In genomic region chr1:209653915-209654351, GRCh38 we compare ENCODE assay signal across 12 cellular contexts. TPM values are rescaled to one million over a fixed set of nuclear protein-coding genes. Genes with fewer than 3 reads are reported as not detected.
DNase-seq lines count a peak whose midpoint lies in the region; ATAC-seq and TF ChIP-seq lines count a peak whose summit lies in the region.
"Had no signal": no experiment of that assay in that cellular context is flagged by ENCODE, and none has a peak within 500 bp of the region (broad histone marks: within the 10 kb centered on the region; RNA-seq: fewer than 3 reads in every experiment).

No MANE protein-coding gene starts in this region.

- no peak overlapping the region for H3K4me3 ChIP-seq in MG63
- H3K4me3 ChIP-seq: gastroesophageal sphincter, neural progenitor cell had no signal

- H3K9me3 ChIP-seq in MG63, result no peaks in the 10 kb centered on the region
- H3K9me3 ChIP-seq: gastroesophageal sphincter had no signal

- peaks cover 9 to 19% of the 10 kb centered on the region in 2 donors for H3K4me1 Mint-ChIP-seq in natural killer cell treated with Interleukin-12 subunit alpha and Interleukin-12 subunit beta and Interleukin-15 and Interleukin-18, amount 100 ng/mL, for 72 hours (ENCODE audit: low read depth in 2 of 2)
- H3K4me1 Mint-ChIP-seq: B cell had no signal

- H3K9me3 Mint-ChIP-seq in natural killer cell treated with Interleukin-12 subunit alpha and Interleukin-12 subunit beta and Interleukin-15 and Interleukin-18, amount 100 ng/mL, for 72 hours, result no peaks in the 10 kb centered on the region
- H3K9me3 Mint-ChIP-seq: neural progenitor cell had no signal

- H3K27ac ChIP-seq in 22Rv1, result peak overlapping the region; percentile 85
- H3K27ac ChIP-seq: gastroesophageal sphincter, neural progenitor cell had no signal

- DNase-seq in NCI-H748 treated with DMSO at 0.1 percent for 48 hours (lab: John Stamatoyannopoulos, UW), result peak; percentile 57
- peak; percentile 19 for DNase-seq in kidney glomerular epithelial cell (lab: John Stamatoyannopoulos, UW)
- DNase-seq in medulla oblongata (ENCODE audit: extremely low spot score), result no peak
- no peak for DNase-seq in effector CD8-positive, alpha-beta T cell (lab: John Stamatoyannopoulos, UW)
- no peak for DNase-seq in MG63
- no peak for DNase-seq in natural killer cell treated with Interleukin-12 subunit alpha and Interleukin-12 subunit beta and Interleukin-15 and Interleukin-18, amount 100 ng/mL, for 72 hours (ENCODE audit: low spot score)

- H3K27ac Mint-ChIP-seq in natural killer cell treated with Interleukin-12 subunit alpha and Interleukin-12 subunit beta and Interleukin-15 and Interleukin-18, amount 100 ng/mL, for 72 hours, result no peak overlapping the region
- H3K27ac Mint-ChIP-seq: B cell, neural progenitor cell had no signal

- TF ChIP-seq CTCF in 22Rv1 (IDR thresholded peaks at IDR 0.05), result no peak

- no peak overlapping the region for H3K4me3 Mint-ChIP-seq in natural killer cell treated with Interleukin-12 subunit alpha and Interleukin-12 subunit beta and Interleukin-15 and Interleukin-18, amount 100 ng/mL, for 72 hours
- H3K4me3 Mint-ChIP-seq: B cell, neural progenitor cell had no signal

- no peaks in the 10 kb centered on the region for H3K36me3 Mint-ChIP-seq in natural killer cell treated with Interleukin-12 subunit alpha and Interleukin-12 subunit beta and Interleukin-15 and Interleukin-18, amount 100 ng/mL, for 72 hours
- H3K36me3 Mint-ChIP-seq: brain, neural progenitor cell had no signal

- H3K36me3 ChIP-seq in MG63, result no peaks in the 10 kb centered on the region
- H3K36me3 ChIP-seq: gastroesophageal sphincter, neural progenitor cell had no signal

- ATAC-seq in GM19397 (IDR thresholded peaks at IDR 0.05; ENCODE audit: unreplicated experiment), result peak; percentile 45
- ATAC-seq in natural killer cell treated with Interleukin-12 subunit alpha and Interleukin-12 subunit beta and Interleukin-15 and Interleukin-18, amount 100 ng/mL, for 72 hours, result no peak
- ATAC-seq: gastroesophageal sphincter had no signal

- no peaks in the 10 kb centered on the region for H3K27me3 ChIP-seq in MG63
- H3K27me3 ChIP-seq: gastroesophageal sphincter, neural progenitor cell had no signal

- peaks cover 0 to 8% of the 10 kb centered on the region in 2 donors for H3K27me3 Mint-ChIP-seq in natural killer cell treated with Interleukin-12 subunit alpha and Interleukin-12 subunit beta and Interleukin-15 and Interleukin-18, amount 100 ng/mL, for 72 hours
- H3K27me3 Mint-ChIP-seq: brain had no signal

RNA-seq across cellular contexts. Expression of gene LAMB3, which starts 1.7 kb away (rescaled TPM):
- 1.5 and 4.7 TPM in 2 replicates for total RNA-seq in MG63 (2014; rRNA removed; shearing (Covaris generic); ENCODE audit: low replicate concordance)
- total RNA-seq in natural killer cell treated with Interleukin-12 subunit alpha and Interleukin-12 subunit beta and Interleukin-15 and Interleukin-18, amount 100 ng/mL, for 72 hours, result 1 to 10 TPM; 1.1 to 1.2 TPM

RNA-seq across cellular contexts. Expression of gene G0S2, which starts 21.3 kb away (rescaled TPM):
- total RNA-seq in MG63 (2014; rRNA removed; shearing (Covaris generic); ENCODE audit: low replicate concordance), result 4.7 TPM in 1 of 2 replicates, not detected in the other
- total RNA-seq in natural killer cell treated with Interleukin-12 subunit alpha and Interleukin-12 subunit beta and Interleukin-15 and Interleukin-18, amount 100 ng/mL, for 72 hours, result 1 to 10 TPM; 2.3 to 3.3 TPM
- total RNA-seq: B cell had no signal

RNA-seq across cellular contexts. Expression of gene HSD11B1, which starts 50.7 kb away (rescaled TPM):
- total RNA-seq in MG63 (2014; rRNA removed; shearing (Covaris generic); ENCODE audit: low replicate concordance), result not detected in 2 replicates
- under 1 TPM in 1 of 2 donors, not detected in 1; 0.43 TPM for total RNA-seq in natural killer cell treated with Interleukin-12 subunit alpha and Interleukin-12 subunit beta and Interleukin-15 and Interleukin-18, amount 100 ng/mL, for 72 hours
- total RNA-seq: B cell had no signal

Comparison
In these comparisons a context has a peak if more than half of its experiments do, and no peak if none do; other contexts are left out.
1. DNase-seq: peak in NCI-H748 treated with DMSO at 0.1 percent for 48 hours (single experiment) and kidney glomerular epithelial cell (single experiment); none in medulla oblongata (single experiment), effector CD8-positive, alpha-beta T cell (single experiment), MG63 (single experiment) and natural killer cell treated with Interleukin-12 subunit alpha and Interleukin-12 subunit beta and Interleukin-15 and Interleukin-18, amount 100 ng/mL, for 72 hours (single experiment).